ENCODE assay signal across 8 cellular contexts in the genomic region with DNA sequence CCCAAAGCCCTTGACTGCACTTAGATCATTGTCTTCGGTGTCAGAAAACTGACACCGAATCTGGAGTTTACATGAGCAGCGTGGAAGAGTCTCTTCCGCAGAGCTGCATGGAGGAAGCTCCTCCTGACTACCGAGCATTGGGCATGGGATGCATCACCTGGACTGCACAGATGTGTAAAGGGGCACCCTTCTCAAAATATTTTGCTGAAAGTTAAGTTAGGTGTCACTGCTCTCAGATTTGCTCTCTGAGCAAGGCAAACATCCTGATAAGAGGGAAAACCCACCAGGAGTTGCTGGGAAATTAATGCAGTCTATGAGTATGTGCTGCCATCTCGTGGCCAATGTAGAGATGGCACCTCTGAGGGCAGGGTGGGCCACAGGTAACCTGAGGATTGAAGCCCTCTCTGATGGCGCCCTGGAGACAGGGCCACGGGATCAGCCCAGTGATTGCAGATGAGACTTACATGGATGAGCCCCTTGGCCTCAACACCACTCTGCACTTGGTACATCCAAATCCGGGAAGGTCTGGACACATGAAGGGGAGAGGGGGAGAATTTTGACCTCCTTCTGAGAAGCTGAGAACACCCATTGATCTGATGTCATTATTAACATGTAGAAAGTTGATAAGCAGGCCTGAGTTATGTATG.
DNase-seq lines count a peak whose midpoint lies in the region; ATAC-seq lines count a peak whose summit lies in the region.

No MANE protein-coding gene starts in this region.

- in situ Hi-C loops in T47D (cut with HindIII; ENCODE audit: low pct_unique_long_range_greater_than_20kb, low sequenced_read_pairs) = no loop called here

- ATAC-seq in GM21526 (IDR thresholded peaks at IDR 0.05; ENCODE audit: low FRiP score, unreplicated experiment) = peak; percentile 95

- DNase-seq in EH (ENCODE audit: low read depth) = peak; percentile 51
- DNase-seq in HuH-7 (ENCODE audit: low spot score) = peak; percentile 77
- peak; percentile 30 for DNase-seq in UCSD-AML1 (lab: John Stamatoyannopoulos, UW; ENCODE audit: unreplicated experiment)
- peak; percentile 9 to 22 for DNase-seq in T47D (ENCODE audit: low read depth in 1 of 2, low spot score in 1 of 2)
- peak; percentile 25 for DNase-seq in iris pigment epithelial cell (ENCODE audit: low read depth)
- DNase-seq in stimulated activated CD4-positive, alpha-beta T cell treated with anti-CD3 and anti-CD28 coated beads, Interleukin-1b, Interleukin-23, amount 100 ng/mL, for 48 hours = peak; percentile 49
- no peak for DNase-seq in cortex of kidney (lab: John Stamatoyannopoulos, UW)
